ENCODE assay signal across 8 cellular contexts in genomic region chr19:4600082-4600481, GRCh38. TPM values are rescaled to one million over a fixed set of nuclear protein-coding genes. Genes with fewer than 3 reads are reported as not detected.
"Had no signal": no experiment of that assay in that cellular context is flagged by ENCODE, and none has a peak within 500 bp of the region (broad histone marks: within the 10 kb centered on the region; RNA-seq: fewer than 3 reads in every experiment).

No MANE protein-coding gene starts in this region.

- ATAC-seq: GM12878 had no signal

- DNase-seq: GDM1, GF-D8 had no signal

- FAIRE-seq: G401.6, GM12878, GM12891, GM12892, GM18507, GM19239 had no signal

- H3K4me3 ChIP-seq: GM12878 had no signal

RNA-seq across cellular contexts. Expression of gene SEMA6B, which starts 40.6 kb away (rescaled TPM):
- polyA plus RNA-seq: GM12878 had no signal
